Comparison of ENCODE assay signal across 17 cellular contexts in the genomic region with DNA sequence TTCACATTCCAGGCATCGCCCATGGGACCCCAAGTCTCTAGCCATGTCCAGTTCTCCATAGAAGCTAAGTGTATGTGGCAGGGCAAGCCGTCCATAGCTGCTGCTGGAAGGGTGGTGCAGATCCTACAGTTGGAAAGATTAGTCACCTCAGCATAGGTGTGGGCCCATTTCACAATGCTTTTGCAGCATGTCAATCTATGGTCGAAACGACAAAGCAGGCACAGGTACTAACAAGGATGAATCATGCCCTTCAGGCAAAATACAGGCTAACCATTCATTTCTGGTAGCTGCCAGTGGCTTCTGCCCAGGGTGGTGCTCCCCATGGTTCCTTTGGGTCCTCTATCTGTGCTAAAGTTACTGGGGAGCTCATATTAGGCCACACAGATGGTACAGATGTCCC.
"Had no signal": no experiment of that assay in that cellular context is flagged by ENCODE, and none has a peak within 500 bp of the region (broad histone marks: within the 10 kb centered on the region; RNA-seq: fewer than 3 reads in every experiment).

No MANE protein-coding gene starts in this region.

- H3K27ac ChIP-seq: coronary artery, heart left ventricle, parathyroid adenoma, psoas muscle, spleen, tibial artery, upper lobe of right lung, vagina had no signal

- ATAC-seq: heart left ventricle; naive thymus-derived CD4-positive, alpha-beta T cell; psoas muscle; stimulated activated memory B cell treated with anti-CD40 and anti-IgM and Interleukin-4, amounts not matched to agents 10 μg/mL and 1 μg/mL and 100 μg/mL, for 72 hours had no signal

- DNase-seq: effector memory CD4-positive, alpha-beta T cell; heart left ventricle; hippocampal formation; kidney glomerular epithelial cell; naive thymus-derived CD4-positive, alpha-beta T cell; nephron progenitor cell; psoas muscle; spleen; stimulated activated CD4-positive, alpha-beta T cell treated with anti-CD3 and anti-CD28 coated beads, Interleukin-15, amount 100 ng/mL, for 24 hours; stimulated activated CD4-positive, alpha-beta T cell treated with anti-CD3 and anti-CD28 coated beads, Interleukin-1b, Interleukin-23, amount 100 ng/mL, for 48 hours; stimulated activated CD4-positive, alpha-beta T cell treated with anti-CD3 and anti-CD28 coated beads, Interleukin-4, amount 100 ng/mL, for 24 hours; tibial artery; upper lobe of right lung had no signal

- H3K9ac ChIP-seq: parathyroid adenoma had no signal

- H3K4me3 ChIP-seq: coronary artery, heart left ventricle, psoas muscle, spleen, tibial artery, upper lobe of right lung, vagina had no signal

- H2AFZ ChIP-seq: parathyroid adenoma had no signal

- H3K79me2 ChIP-seq: parathyroid adenoma had no signal

- H3K36me3 ChIP-seq: heart left ventricle, spleen, tibial artery, upper lobe of right lung, vagina had no signal

- H3K27me3 ChIP-seq: heart left ventricle, spleen, tibial artery, upper lobe of right lung, vagina had no signal

- H3K9me3 ChIP-seq: psoas muscle, tibial artery, upper lobe of right lung, vagina had no signal

- H3K4me1 ChIP-seq: heart left ventricle, parathyroid adenoma, psoas muscle, spleen, tibial artery, upper lobe of right lung, vagina had no signal
